ENCODE assay signal across 2 cellular contexts in the genomic region with DNA sequence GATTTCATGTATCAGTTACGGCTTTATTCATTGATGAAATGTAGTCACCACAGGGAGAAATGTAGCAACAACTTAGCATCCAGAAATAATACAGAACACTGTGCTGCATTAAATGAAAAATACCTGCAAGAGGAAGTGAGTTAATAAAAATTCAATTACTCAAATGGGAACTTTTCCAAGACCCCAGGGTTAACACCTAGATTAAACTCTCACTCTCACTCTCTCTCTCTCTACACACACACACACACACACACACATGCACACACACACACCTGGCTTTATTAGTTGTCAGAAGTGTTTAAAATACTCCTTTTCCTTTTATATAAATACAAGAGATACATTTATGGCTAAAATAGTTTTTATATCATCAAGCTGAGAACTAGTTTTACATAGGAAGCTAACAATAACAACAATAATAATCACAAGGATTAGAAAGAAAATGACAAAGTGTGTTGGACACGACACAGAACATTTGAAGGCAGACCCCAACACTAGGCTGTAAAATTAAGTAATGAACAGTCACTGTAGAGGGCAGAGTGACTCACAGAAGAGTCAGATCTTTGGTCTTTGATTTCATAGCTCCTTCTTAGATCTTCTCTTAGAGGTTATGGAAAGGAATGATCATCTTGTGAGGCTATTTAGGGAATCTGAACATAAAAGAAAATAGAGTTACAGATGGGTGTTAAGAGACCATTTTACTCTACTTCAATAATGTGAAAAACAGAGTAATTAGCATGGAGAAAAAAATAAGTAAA.
TF ChIP-seq lines count a peak whose summit lies in the region.

No MANE protein-coding gene starts in this region.

TF ChIP-seq in IMR-90, 13 proteins besides CTCF, POLR2A, EP300 and RAD21:
- TF ChIP-seq, protein P1, sequence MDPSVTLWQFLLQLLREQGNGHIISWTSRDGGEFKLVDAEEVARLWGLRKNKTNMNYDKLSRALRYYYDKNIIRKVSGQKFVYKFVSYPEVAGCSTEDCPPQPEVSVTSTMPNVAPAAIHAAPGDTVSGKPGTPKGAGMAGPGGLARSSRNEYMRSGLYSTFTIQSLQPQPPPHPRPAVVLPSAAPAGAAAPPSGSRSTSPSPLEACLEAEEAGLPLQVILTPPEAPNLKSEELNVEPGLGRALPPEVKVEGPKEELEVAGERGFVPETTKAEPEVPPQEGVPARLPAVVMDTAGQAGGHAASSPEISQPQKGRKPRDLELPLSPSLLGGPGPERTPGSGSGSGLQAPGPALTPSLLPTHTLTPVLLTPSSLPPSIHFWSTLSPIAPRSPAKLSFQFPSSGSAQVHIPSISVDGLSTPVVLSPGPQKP (IDR thresholded peaks at IDR 0.05; ENCODE audit: borderline replicate concordance, low read depth, low read length): no peak
- TF ChIP-seq CEBPB (IDR thresholded peaks at IDR 0.05; ENCODE audit: low read depth, low read length) (no peak), BHLHE40 (IDR thresholded peaks at IDR 0.05; ENCODE audit: low read depth, low read length) (no peak), CHD1 (IDR thresholded peaks at IDR 0.05; ENCODE audit: low read depth, low read length) (no peak), MXI1 (IDR thresholded peaks at IDR 0.05; ENCODE audit: borderline replicate concordance, low read depth, low read length) (no peak), MAZ (IDR thresholded peaks at IDR 0.05; ENCODE audit: borderline replicate concordance, low read depth, low read length) (no peak), NFE2L2 (IDR thresholded peaks at IDR 0.05; ENCODE audit: low read depth, low read length) (no peak), MAFK (IDR thresholded peaks at IDR 0.05; ENCODE audit: low read depth, low read length) (no peak), RFX5 (IDR thresholded peaks at IDR 0.05; ENCODE audit: low read depth, low read length) (no peak), FOS (IDR thresholded peaks at IDR 0.05; ENCODE audit: low read depth, low read length) (no peak), RCOR1 (IDR thresholded peaks at IDR 0.05; ENCODE audit: insufficient replicate concordance, low read length) (no peak), SMC3 (IDR thresholded peaks at IDR 0.05; ENCODE audit: low read depth, low read length) (no peak)
- TF ChIP-seq, protein P2, sequence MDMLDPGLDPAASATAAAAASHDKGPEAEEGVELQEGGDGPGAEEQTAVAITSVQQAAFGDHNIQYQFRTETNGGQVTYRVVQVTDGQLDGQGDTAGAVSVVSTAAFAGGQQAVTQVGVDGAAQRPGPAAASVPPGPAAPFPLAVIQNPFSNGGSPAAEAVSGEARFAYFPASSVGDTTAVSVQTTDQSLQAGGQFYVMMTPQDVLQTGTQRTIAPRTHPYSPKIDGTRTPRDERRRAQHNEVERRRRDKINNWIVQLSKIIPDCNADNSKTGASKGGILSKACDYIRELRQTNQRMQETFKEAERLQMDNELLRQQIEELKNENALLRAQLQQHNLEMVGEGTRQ (IDR thresholded peaks at IDR 0.05; ENCODE audit: low read depth, low read length): no peak

TF ChIP-seq in H1, 55 proteins besides CTCF, POLR2A, EP300 and RAD21:
- no peak for TF ChIP-seq CHD2 (IDR thresholded peaks at IDR 0.05; ENCODE audit: low read length)
- TF ChIP-seq, protein P2 (IDR thresholded peaks at IDR 0.05; ENCODE audit: low read length): no peak
- TF ChIP-seq, protein P3, sequence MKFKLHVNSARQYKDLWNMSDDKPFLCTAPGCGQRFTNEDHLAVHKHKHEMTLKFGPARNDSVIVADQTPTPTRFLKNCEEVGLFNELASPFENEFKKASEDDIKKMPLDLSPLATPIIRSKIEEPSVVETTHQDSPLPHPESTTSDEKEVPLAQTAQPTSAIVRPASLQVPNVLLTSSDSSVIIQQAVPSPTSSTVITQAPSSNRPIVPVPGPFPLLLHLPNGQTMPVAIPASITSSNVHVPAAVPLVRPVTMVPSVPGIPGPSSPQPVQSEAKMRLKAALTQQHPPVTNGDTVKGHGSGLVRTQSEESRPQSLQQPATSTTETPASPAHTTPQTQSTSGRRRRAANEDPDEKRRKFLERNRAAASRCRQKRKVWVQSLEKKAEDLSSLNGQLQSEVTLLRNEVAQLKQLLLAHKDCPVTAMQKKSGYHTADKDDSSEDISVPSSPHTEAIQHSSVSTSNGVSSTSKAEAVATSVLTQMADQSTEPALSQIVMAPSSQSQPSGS (IDR thresholded peaks at IDR 0.05; ENCODE audit: low read length): no peak
- TF ChIP-seq KDM5A (IDR thresholded peaks at IDR 0.05; ENCODE audit: low read length): no peak
- TF ChIP-seq BRCA1 (IDR thresholded peaks at IDR 0.05; ENCODE audit: low read depth, low read length): no peak
- TF ChIP-seq NRF1 (IDR thresholded peaks at IDR 0.05; ENCODE audit: low read depth, low read length): no peak
- TF ChIP-seq SIX5 (IDR thresholded peaks at IDR 0.05; ENCODE audit: low read depth, low read length): no peak
- TF ChIP-seq, protein P4, sequence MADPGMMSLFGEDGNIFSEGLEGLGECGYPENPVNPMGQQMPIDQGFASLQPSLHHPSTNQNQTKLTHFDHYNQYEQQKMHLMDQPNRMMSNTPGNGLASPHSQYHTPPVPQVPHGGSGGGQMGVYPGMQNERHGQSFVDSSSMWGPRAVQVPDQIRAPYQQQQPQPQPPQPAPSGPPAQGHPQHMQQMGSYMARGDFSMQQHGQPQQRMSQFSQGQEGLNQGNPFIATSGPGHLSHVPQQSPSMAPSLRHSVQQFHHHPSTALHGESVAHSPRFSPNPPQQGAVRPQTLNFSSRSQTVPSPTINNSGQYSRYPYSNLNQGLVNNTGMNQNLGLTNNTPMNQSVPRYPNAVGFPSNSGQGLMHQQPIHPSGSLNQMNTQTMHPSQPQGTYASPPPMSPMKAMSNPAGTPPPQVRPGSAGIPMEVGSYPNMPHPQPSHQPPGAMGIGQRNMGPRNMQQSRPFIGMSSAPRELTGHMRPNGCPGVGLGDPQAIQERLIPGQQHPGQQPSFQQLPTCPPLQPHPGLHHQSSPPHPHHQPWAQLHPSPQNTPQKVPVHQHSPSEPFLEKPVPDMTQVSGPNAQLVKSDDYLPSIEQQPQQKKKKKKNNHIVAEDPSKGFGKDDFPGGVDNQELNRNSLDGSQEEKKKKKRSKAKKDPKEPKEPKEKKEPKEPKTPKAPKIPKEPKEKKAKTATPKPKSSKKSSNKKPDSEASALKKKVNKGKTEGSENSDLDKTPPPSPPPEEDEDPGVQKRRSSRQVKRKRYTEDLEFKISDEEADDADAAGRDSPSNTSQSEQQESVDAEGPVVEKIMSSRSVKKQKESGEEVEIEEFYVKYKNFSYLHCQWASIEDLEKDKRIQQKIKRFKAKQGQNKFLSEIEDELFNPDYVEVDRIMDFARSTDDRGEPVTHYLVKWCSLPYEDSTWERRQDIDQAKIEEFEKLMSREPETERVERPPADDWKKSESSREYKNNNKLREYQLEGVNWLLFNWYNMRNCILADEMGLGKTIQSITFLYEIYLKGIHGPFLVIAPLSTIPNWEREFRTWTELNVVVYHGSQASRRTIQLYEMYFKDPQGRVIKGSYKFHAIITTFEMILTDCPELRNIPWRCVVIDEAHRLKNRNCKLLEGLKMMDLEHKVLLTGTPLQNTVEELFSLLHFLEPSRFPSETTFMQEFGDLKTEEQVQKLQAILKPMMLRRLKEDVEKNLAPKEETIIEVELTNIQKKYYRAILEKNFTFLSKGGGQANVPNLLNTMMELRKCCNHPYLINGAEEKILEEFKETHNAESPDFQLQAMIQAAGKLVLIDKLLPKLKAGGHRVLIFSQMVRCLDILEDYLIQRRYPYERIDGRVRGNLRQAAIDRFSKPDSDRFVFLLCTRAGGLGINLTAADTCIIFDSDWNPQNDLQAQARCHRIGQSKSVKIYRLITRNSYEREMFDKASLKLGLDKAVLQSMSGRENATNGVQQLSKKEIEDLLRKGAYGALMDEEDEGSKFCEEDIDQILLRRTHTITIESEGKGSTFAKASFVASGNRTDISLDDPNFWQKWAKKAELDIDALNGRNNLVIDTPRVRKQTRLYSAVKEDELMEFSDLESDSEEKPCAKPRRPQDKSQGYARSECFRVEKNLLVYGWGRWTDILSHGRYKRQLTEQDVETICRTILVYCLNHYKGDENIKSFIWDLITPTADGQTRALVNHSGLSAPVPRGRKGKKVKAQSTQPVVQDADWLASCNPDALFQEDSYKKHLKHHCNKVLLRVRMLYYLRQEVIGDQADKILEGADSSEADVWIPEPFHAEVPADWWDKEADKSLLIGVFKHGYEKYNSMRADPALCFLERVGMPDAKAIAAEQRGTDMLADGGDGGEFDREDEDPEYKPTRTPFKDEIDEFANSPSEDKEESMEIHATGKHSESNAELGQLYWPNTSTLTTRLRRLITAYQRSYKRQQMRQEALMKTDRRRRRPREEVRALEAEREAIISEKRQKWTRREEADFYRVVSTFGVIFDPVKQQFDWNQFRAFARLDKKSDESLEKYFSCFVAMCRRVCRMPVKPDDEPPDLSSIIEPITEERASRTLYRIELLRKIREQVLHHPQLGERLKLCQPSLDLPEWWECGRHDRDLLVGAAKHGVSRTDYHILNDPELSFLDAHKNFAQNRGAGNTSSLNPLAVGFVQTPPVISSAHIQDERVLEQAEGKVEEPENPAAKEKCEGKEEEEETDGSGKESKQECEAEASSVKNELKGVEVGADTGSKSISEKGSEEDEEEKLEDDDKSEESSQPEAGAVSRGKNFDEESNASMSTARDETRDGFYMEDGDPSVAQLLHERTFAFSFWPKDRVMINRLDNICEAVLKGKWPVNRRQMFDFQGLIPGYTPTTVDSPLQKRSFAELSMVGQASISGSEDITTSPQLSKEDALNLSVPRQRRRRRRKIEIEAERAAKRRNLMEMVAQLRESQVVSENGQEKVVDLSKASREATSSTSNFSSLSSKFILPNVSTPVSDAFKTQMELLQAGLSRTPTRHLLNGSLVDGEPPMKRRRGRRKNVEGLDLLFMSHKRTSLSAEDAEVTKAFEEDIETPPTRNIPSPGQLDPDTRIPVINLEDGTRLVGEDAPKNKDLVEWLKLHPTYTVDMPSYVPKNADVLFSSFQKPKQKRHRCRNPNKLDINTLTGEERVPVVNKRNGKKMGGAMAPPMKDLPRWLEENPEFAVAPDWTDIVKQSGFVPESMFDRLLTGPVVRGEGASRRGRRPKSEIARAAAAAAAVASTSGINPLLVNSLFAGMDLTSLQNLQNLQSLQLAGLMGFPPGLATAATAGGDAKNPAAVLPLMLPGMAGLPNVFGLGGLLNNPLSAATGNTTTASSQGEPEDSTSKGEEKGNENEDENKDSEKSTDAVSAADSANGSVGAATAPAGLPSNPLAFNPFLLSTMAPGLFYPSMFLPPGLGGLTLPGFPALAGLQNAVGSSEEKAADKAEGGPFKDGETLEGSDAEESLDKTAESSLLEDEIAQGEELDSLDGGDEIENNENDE (IDR thresholded peaks at IDR 0.05; ENCODE audit: insufficient replicate concordance, low read length): no peak
- TF ChIP-seq EZH2 (IDR thresholded peaks at IDR 0.05; ENCODE audit: low read depth, low read length, severe bottlenecking): no peak
- no peak for TF ChIP-seq NANOG (IDR thresholded peaks at IDR 0.05; ENCODE audit: insufficient read depth, low read depth, low read length, poor library complexity, severe bottlenecking)
- TF ChIP-seq RXRA (IDR thresholded peaks at IDR 0.05; ENCODE audit: insufficient read depth, low read depth, low read length): no peak
- TF ChIP-seq ASH2L (IDR thresholded peaks at IDR 0.05; ENCODE audit: low read length): no peak
- TF ChIP-seq RBBP5 (IDR thresholded peaks at IDR 0.05; ENCODE audit: borderline replicate concordance, low read depth, low read length): no peak
- TF ChIP-seq CTBP2 (IDR thresholded peaks at IDR 0.05; ENCODE audit: borderline replicate concordance, insufficient read depth, insufficient read length, low read length): no peak
